Comparison of ENCODE assay signal across 12 cellular contexts in the genomic region with DNA sequence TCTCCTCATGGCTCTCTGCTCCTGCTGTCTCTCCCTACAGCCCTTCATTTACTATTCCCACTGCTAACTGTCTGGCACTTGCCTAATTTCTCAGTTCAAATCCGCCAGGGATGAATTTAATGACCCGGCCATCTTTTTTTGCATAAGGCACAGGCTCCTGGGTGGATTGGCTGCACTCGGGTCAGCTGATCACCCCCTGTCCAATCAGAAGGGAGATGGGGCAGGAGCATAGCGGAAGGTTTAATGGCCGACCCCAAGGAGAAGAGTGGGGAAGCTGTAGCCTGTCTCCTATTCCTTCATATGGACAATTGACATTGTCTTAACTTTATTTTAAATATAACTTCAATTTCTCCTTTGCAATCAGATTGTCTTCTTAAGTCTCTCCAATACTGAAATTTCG.
"Had no signal": no experiment of that assay in that cellular context is flagged by ENCODE, and none has a peak within 500 bp of the region (broad histone marks: within the 10 kb centered on the region; RNA-seq: fewer than 3 reads in every experiment).

No MANE protein-coding gene starts in this region.

- H3K27ac Mint-ChIP-seq: effector memory CD8-positive, alpha-beta T cell; natural killer cell; stimulated activated naive CD8-positive, alpha-beta T cell treated with anti-CD3 and anti-CD28 coated beads, Interleukin-15, amount 100 ng/mL, for 72 hours had no signal

- H3K9me3 ChIP-seq: heart right ventricle, psoas muscle, right lobe of liver had no signal

- H3K27me3 ChIP-seq: right lobe of liver had no signal

- H3K36me3 Mint-ChIP-seq: natural killer cell had no signal

- H3K4me3 ChIP-seq: heart right ventricle, psoas muscle, right lobe of liver had no signal

- H3K4me1 Mint-ChIP-seq: natural killer cell had no signal

- H3K9me3 Mint-ChIP-seq: effector memory CD8-positive, alpha-beta T cell; natural killer cell; stimulated activated naive CD8-positive, alpha-beta T cell treated with anti-CD3 and anti-CD28 coated beads, Interleukin-15, amount 100 ng/mL, for 72 hours had no signal

- H3K4me1 ChIP-seq: psoas muscle, right lobe of liver had no signal

- DNase-seq: activated naive CD4-positive, alpha-beta T cell treated with Interleukin-2 at 50 U/mL for 16 hours; activated T-cell treated with anti-CD3 and anti-CD28 coated beads for 4 hours; cortex of kidney; effector memory CD8-positive, alpha-beta T cell; heart right ventricle; left colon; natural killer cell; psoas muscle; right lobe of liver; stimulated activated naive CD8-positive, alpha-beta T cell treated with anti-CD3 and anti-CD28 coated beads, Interleukin-15, amount 100 ng/mL, for 72 hours; SW 1271 had no signal

- H3K36me3 ChIP-seq: heart right ventricle, right lobe of liver had no signal

- H3K27ac ChIP-seq: epithelial cell of prostate, psoas muscle, right lobe of liver had no signal

- H3K4me3 Mint-ChIP-seq: effector memory CD8-positive, alpha-beta T cell; natural killer cell; stimulated activated naive CD8-positive, alpha-beta T cell treated with anti-CD3 and anti-CD28 coated beads, Interleukin-15, amount 100 ng/mL, for 72 hours had no signal
